Comparison of ENCODE assay signal across 13 cellular contexts in genomic region chr3:149466192-149466591, GRCh38. TPM values are rescaled to one million over a fixed set of nuclear protein-coding genes. Genes with fewer than 3 reads are reported as not detected.
DNase-seq lines count a peak whose midpoint lies in the region; ATAC-seq and TF ChIP-seq lines count a peak whose summit lies in the region.
"Had no signal": no experiment of that assay in that cellular context is flagged by ENCODE, and none has a peak within 500 bp of the region (broad histone marks: within the 10 kb centered on the region; RNA-seq: fewer than 3 reads in every experiment).

No MANE protein-coding gene starts in this region.

- H3K9me3 ChIP-seq in gastroesophageal sphincter: no peaks in the 10 kb centered on the region
- H3K9me3 ChIP-seq in esophagus squamous epithelium: no peaks in the 10 kb centered on the region

- intact Hi-C loops in esophagus squamous epithelium (cut with DNase I): no loop called here

- H3K27me3 Mint-ChIP-seq in progenitor cell of endocrine pancreas: no peaks in the 10 kb centered on the region

- H3K27ac ChIP-seq in gastroesophageal sphincter (no peak overlapping the region), esophagus squamous epithelium (peak overlapping the region in 1 of 4 donors; percentile 49)

- no peak overlapping the region for H3K4me3 Mint-ChIP-seq in progenitor cell of endocrine pancreas (ENCODE audit: low read depth)
- H3K4me3 Mint-ChIP-seq: activated T-cell treated with anti-CD3 and anti-CD28 coated beads, Interleukin-2, amount 50 U/mL, for 4 hours had no signal

- peaks cover 22% of the 10 kb centered on the region for H3K9me3 Mint-ChIP-seq in progenitor cell of endocrine pancreas (ENCODE audit: low read depth)
- H3K9me3 Mint-ChIP-seq: activated T-cell treated with anti-CD3 and anti-CD28 coated beads, Interleukin-2, amount 50 U/mL, for 4 hours had no signal

- no peaks in the 10 kb centered on the region for H3K27me3 ChIP-seq in gastroesophageal sphincter
- no peaks in the 10 kb centered on the region for H3K27me3 ChIP-seq in esophagus squamous epithelium

- H3K36me3 ChIP-seq in gastroesophageal sphincter: no peaks in the 10 kb centered on the region
- H3K36me3 ChIP-seq in esophagus squamous epithelium: no peaks in the 10 kb centered on the region

- H3K4me1 Mint-ChIP-seq in progenitor cell of endocrine pancreas (ENCODE audit: low read depth): peaks cover 38% of the 10 kb centered on the region

- H3K36me3 Mint-ChIP-seq in progenitor cell of endocrine pancreas (ENCODE audit: insufficient read depth): peaks cover 2% of the 10 kb centered on the region

- TF ChIP-seq POLR2A in gastroesophageal sphincter (IDR thresholded peaks at IDR 0.05) (no peak), esophagus squamous epithelium (IDR thresholded peaks at IDR 0.05) (no peak)

- H3K4me3 ChIP-seq in gastroesophageal sphincter (no peak overlapping the region), esophagus squamous epithelium (no peak overlapping the region)

- H3K4me1 ChIP-seq in gastroesophageal sphincter: no peaks in the 10 kb centered on the region
- peaks cover 0 to 10% (median 0%) of the 10 kb centered on the region in 3 donors for H3K4me1 ChIP-seq in esophagus squamous epithelium

- ATAC-seq in gastroesophageal sphincter (peak; percentile 64), HG03442 (IDR thresholded peaks at IDR 0.05; ENCODE audit: unreplicated experiment) (no peak)
- ATAC-seq: activated T-cell treated with anti-CD3 and anti-CD28 coated beads, Interleukin-2, amount 50 U/mL, for 4 hours had no signal

- TF ChIP-seq CTCF in gastroesophageal sphincter (IDR thresholded peaks at IDR 0.05) (no peak), progenitor cell of endocrine pancreas (IDR thresholded peaks at IDR 0.05; ENCODE audit: unreplicated experiment) (no peak), esophagus squamous epithelium (IDR thresholded peaks at IDR 0.05) (no peak)

- peak overlapping the region; percentile 69 for H3K27ac Mint-ChIP-seq in progenitor cell of endocrine pancreas

- no peak for TF ChIP-seq EP300 in gastroesophageal sphincter (IDR thresholded peaks at IDR 0.05)

- DNase-seq in ELF-1 (ENCODE audit: low read depth, low spot score) (peak; percentile 27), T1000 (lab: John Stamatoyannopoulos, UW) (peak; percentile 38), progenitor cell of endocrine pancreas (ENCODE audit: low spot score, unreplicated experiment) (no peak), esophagus squamous epithelium (lab: John Stamatoyannopoulos, UW) (no peak), cerebellum (ENCODE audit: low spot score) (no peak), T-helper 9 cell (no peak)
- DNase-seq: activated T-cell treated with anti-CD3 and anti-CD28 coated beads, Interleukin-2, amount 50 U/mL, for 4 hours; COR-L47; NCI-H1048 had no signal

- WGBS in gastroesophageal sphincter (ENCODE audit: low coverage in 1 of 2), 2 donors: 53 to 80% methylated on average over 3 to 4 of the region's 4 CpGs
- 76 to 87% methylated on average over 4 of the region's 4 CpGs for WGBS in esophagus squamous epithelium, 2 donors

RNA-seq across cellular contexts. Expression of gene TM4SF4, which starts 8.3 kb away (rescaled TPM):
- total RNA-seq in gastroesophageal sphincter (1 to 10 TPM in 3 of 4 donors, not detected in 1; 1.3 to 3.2 (median 2.2) TPM), progenitor cell of endocrine pancreas (314 and 357 TPM in 2 replicates), esophagus squamous epithelium (not detected), cerebellum (not detected)
- total RNA-seq: dermis microvascular lymphatic vessel endothelial cell, pulmonary artery endothelial cell had no signal

Comparison
In these comparisons a context has a peak if more than half of its experiments do, and no peak if none do; other contexts are left out.
1. DNase-seq: peak in ELF-1 (single experiment) and T1000 (single experiment); none in progenitor cell of endocrine pancreas (single experiment), esophagus squamous epithelium (single experiment), cerebellum (single experiment) and T-helper 9 cell (single experiment).
2. RNA of gene TM4SF4, which starts 8.3 kb away (total RNA-seq): 314 to 357 TPM in progenitor cell of endocrine pancreas; 1.3 to 3.2 TPM in gastroesophageal sphincter, not detected in esophagus squamous epithelium and not detected in cerebellum (single experiment); every median in the first group is over 10 times any median in the second.